Comparison of ENCODE assay signal across 19 cellular contexts in the genomic region with DNA sequence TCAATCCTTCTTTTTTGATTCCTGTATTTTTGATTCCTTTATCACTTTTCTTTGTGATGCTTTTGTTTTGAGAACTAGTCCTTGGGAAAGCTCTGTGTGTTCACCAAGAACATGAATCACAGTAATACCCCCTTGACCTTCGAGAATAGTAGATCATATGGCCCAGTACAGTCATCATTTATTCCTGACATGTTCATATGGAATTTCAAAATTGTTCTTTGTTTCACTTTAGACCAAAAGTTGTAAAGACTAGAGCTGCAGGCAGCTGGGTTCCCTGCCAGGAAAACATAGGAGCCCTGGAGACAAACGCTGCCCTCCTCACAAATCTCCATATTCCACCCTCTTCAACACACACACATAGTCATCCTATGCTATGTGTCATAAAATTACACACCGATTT.
DNase-seq lines count a peak whose midpoint lies in the region; ATAC-seq, FAIRE-seq and TF ChIP-seq lines count a peak whose summit lies in the region.
"Had no signal": no experiment of that assay in that cellular context is flagged by ENCODE, and none has a peak within 500 bp of the region (broad histone marks: within the 10 kb centered on the region; RNA-seq: fewer than 3 reads in every experiment).

No MANE protein-coding gene starts in this region.

- in situ Hi-C loops in transverse colon (cut with MboI; ENCODE audit: low pct_ligation_motif_present in 1 of 4, low pct_unique_long_range_greater_than_20kb in 1 of 4, low sequenced_read_pairs in 3 of 4): no loop called here

- no peak for TF ChIP-seq EP300 in transverse colon (IDR thresholded peaks at IDR 0.05; ENCODE audit: low read depth)

- TF ChIP-seq POLR2A in GM12891 (IDR thresholded peaks at IDR 0.05; ENCODE audit: low read depth, low read length): no peak
- TF ChIP-seq POLR2A in transverse colon (IDR thresholded peaks at IDR 0.05): no peak

- FAIRE-seq in GM12891 (lab: Jason Lieb, UNC): no peak
- FAIRE-seq: A549, D721Med had no signal

- H3K4me1 ChIP-seq in neuron (ENCODE audit: insufficient read depth, low read length) (peaks cover 3% of the 10 kb centered on the region), transverse colon (no peaks in the 10 kb centered on the region), psoas muscle (no peaks in the 10 kb centered on the region)
- H3K4me1 ChIP-seq: A549 had no signal

- TF ChIP-seq CTCF in choroid plexus epithelial cell (conservative IDR thresholded peaks at IDR 0.05; ENCODE audit: low read depth, low read length) (no peak), transverse colon (IDR thresholded peaks at IDR 0.05) (no peak), psoas muscle (IDR thresholded peaks at IDR 0.05) (no peak)

- H3K9me3 ChIP-seq in MG63 (no peaks in the 10 kb centered on the region), neuron (ENCODE audit: low read length) (no peaks in the 10 kb centered on the region), transverse colon (peaks cover 0 to 2% of the 10 kb centered on the region in 2 donors), psoas muscle (no peaks in the 10 kb centered on the region)
- H3K9me3 ChIP-seq: A549 had no signal

- peak overlapping the region; percentile 16 for H2AFZ ChIP-seq in neuron (ENCODE audit: low read depth, low read length)

- H3K27me3 ChIP-seq in MG63: no peaks in the 10 kb centered on the region
- H3K27me3 ChIP-seq in neuron (ENCODE audit: insufficient read depth, low read length): no peaks in the 10 kb centered on the region
- H3K27me3 ChIP-seq in transverse colon: no peaks in the 10 kb centered on the region
- no peaks in the 10 kb centered on the region for H3K27me3 ChIP-seq in psoas muscle (ENCODE audit: insufficient read depth in 3 of 3, low read length in 2 of 3)

- 55 to 65% methylated on average over 3 of the region's 3 CpGs for WGBS in transverse colon (ENCODE audit: low coverage in 1 of 2), 2 donors
- WGBS in psoas muscle, 3 donors: 47 to 65% (median 55%) methylated on average over 3 of the region's 3 CpGs

- H3K27ac ChIP-seq in transverse colon: no peak overlapping the region
- H3K27ac ChIP-seq in psoas muscle: no peak overlapping the region
- H3K27ac ChIP-seq: A549 had no signal

- H3K4me3 ChIP-seq in MG63 (no peak overlapping the region), choroid plexus epithelial cell (ENCODE audit: low read depth, low read length) (no peak overlapping the region), neuron (ENCODE audit: low read length) (no peak overlapping the region), transverse colon (no peak overlapping the region), psoas muscle (no peak overlapping the region)
- H3K4me3 ChIP-seq: A549 had no signal

- intact Hi-C loops in transverse colon (cut with DNase I; ENCODE audit: low total_unique reads) (no loop called here), psoas muscle (cut with DNase I) (no loop called here)

- no peak for ATAC-seq in HG03469 (IDR thresholded peaks at IDR 0.05; ENCODE audit: unreplicated experiment)
- no peak for ATAC-seq in psoas muscle
- ATAC-seq: A549 had no signal

- DNase-seq in ELR (ENCODE audit: low read depth) (peak; percentile 15), MG63 (peak; percentile 15), choroid plexus epithelial cell (ENCODE audit: low read depth) (peak; percentile 46), GM12891 (ENCODE audit: insufficient read length, low spot score) (no peak), transverse colon (no peak), psoas muscle (no peak)
- DNase-seq: AML-193; CD4-positive, CD25-positive, alpha-beta regulatory T cell; DMS79 treated with DMSO at 0.1 percent for 48 hours; GDM1; IMR-90; Kasumi-1; NCI-H1417 treated with DMSO at 0.1 percent for 48 hours; NCI-H2029 treated with DMSO at 0.1 percent for 48 hours; NCI-H524 had no signal

- H3K36me3 ChIP-seq in MG63: no peaks in the 10 kb centered on the region
- H3K36me3 ChIP-seq in neuron (ENCODE audit: insufficient read depth, low read length): no peaks in the 10 kb centered on the region
- no peaks in the 10 kb centered on the region for H3K36me3 ChIP-seq in transverse colon
- H3K36me3 ChIP-seq in psoas muscle (ENCODE audit: insufficient read depth in 1 of 2, low read depth in 1 of 2): no peaks in the 10 kb centered on the region

TF ChIP-seq in GM12891, 5 proteins besides CTCF, POLR2A, EP300 and RAD21:
- TF ChIP-seq TAF1 (IDR thresholded peaks at IDR 0.05; ENCODE audit: low read depth, low read length): no peak
- TF ChIP-seq SPI1 (IDR thresholded peaks at IDR 0.05; ENCODE audit: low read depth, low read length): no peak
- no peak for TF ChIP-seq PAX5 (IDR thresholded peaks at IDR 0.05; ENCODE audit: insufficient read depth, low read length, severe bottlenecking)
- no peak for TF ChIP-seq POU2F2 (IDR thresholded peaks at IDR 0.05; ENCODE audit: low read depth, low read length)
- no peak for TF ChIP-seq POLR2AphosphoS5 (IDR thresholded peaks at IDR 0.05; ENCODE audit: low read depth, low read length)

Comparison
In these comparisons a context has a peak if more than half of its experiments do, and no peak if none do; other contexts are left out.
1. DNase-seq: peak in ELR (single experiment), MG63 (single experiment) and choroid plexus epithelial cell (single experiment); none in GM12891 (single experiment), transverse colon (single experiment) and psoas muscle (0 of 2).